8 cellular contexts compared by ENCODE assay signal in the genomic region with DNA sequence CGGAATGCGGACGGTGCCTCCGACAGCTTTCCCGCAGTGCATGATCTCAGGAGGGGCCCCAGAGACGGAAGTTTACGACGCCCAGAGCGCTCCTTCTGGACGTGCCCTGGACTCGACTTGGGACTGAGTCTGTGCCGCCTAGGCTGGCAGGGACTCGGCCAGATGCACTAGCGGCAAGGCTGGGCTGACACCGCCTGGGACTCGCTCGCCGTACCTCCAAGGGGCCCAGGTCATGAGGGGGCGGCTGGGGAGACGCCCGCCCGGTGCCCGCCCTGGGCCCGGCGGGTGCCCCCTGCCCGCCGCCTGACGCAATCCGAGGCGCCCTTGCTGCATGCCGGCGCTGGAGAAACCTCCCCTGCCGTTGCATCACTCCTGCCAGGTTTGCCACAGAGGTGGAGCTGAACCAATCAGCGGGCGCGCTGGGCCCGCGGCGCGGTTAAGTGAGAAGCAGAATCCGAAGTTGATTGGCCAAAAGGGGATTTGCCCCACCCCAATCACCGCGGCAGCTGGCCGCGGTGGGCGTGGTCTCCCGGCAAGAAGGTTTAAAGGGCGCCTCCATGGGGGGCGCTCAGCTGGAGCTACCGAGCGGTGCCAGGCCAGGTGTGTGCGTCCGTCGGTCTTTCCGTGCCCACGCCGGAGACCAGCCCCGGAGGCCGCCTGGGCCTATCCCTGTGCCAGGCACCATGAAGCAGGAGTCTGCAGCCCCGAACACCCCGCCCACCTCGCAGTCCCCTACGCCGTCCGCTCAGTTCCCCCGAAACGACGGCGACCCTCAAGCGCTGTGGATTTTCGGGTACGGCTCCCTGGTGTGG. TPM values are rescaled to one million over a fixed set of nuclear protein-coding genes. Genes with fewer than 3 reads are reported as not detected.
DNase-seq lines count a peak whose midpoint lies in the region; ATAC-seq lines count a peak whose summit lies in the region.

A gene with protein sequence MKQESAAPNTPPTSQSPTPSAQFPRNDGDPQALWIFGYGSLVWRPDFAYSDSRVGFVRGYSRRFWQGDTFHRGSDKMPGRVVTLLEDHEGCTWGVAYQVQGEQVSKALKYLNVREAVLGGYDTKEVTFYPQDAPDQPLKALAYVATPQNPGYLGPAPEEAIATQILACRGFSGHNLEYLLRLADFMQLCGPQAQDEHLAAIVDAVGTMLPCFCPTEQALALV (plus strand): TSS at position 571 of the 812 bp plus-strand sequence. CDS start 113 bp downstream, at position 684.

- ATAC-seq in GM19035 (IDR thresholded peaks at IDR 0.05; ENCODE audit: unreplicated experiment) (peak; percentile 92), HG03342 (IDR thresholded peaks at IDR 0.05; ENCODE audit: unreplicated experiment) (peak; percentile 90)

- DNase-seq in AML-193 (lab: John Stamatoyannopoulos, UW) (peak; percentile 66 to 67), NCI-H446 (lab: John Stamatoyannopoulos, UW) (peak; percentile 65 to 94), cerebellum (ENCODE audit: low spot score) (peak; percentile 99), kidney tubule cell (ENCODE audit: low spot score) (peak; percentile 98)
- DNase-seq in activated CD4-positive, alpha-beta T cell treated with anti-CD3 and anti-CD28 coated beads for 1 hour = peak; percentile 93
- DNase-seq in stimulated activated CD4-positive, alpha-beta T cell treated with anti-CD3 and anti-CD28 coated beads, Interleukin-1b, Interleukin-23, amount 100 ng/mL, for 24 hours (ENCODE audit: low read depth in 4 of 4, low spot score in 1 of 4) = peak; percentile 82 to 95 (median 90)

RNA-seq across cellular contexts. Expression of the gene that starts here (rescaled TPM):
- 2.1 TPM for total RNA-seq in cerebellum

Comparison
In these comparisons a context has a peak if more than half of its experiments do, and no peak if none do; other contexts are left out.
1. Peak in every context shown above with its lines: DNase-seq and ATAC-seq.